8 cellular contexts compared by ENCODE assay signal in the genomic region with DNA sequence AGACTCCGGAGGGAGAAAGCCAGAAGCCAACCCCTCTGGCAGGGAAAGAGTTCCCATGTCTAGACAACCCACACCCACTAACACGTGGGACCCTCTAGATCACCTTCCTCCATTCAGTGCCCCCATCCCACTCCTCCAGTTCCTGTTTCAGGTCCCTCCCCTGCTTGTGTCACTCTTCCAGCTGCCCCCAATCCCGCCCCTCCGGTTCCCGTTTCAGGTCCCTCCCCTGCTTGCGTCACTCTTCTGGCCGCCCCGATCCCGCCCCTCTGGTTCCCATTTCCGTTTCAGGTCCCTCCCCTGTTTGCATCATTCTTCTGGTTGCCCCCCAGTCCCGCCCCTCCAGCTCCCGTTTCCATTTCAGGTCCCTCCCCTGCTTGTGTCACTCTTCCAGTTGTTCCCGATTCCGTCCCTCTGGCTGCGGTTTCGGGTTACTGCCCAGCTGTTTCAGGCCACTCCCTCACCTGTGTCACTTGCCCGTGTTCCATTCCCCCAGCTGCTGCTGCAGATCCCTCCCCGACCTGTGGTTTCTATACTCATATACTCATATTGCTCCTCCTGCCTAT.
DNase-seq lines count a peak whose midpoint lies in the region; ATAC-seq and TF ChIP-seq lines count a peak whose summit lies in the region.

No MANE protein-coding gene starts in this region.

- intact Hi-C loops in IMR-90 (cut with micrococcal nuclease) (no loop called here), PC-9 (cut with micrococcal nuclease; ENCODE audit: unreplicated experiment) (no loop called here)

- H2AK9ac ChIP-seq in IMR-90 (replicated peaks; ENCODE audit: low read depth, low read length, poor library complexity): no peak overlapping the region

- H3K36me3 Mint-ChIP-seq in nephron (ENCODE audit: low read depth): no peaks in the 10 kb centered on the region

- peak overlapping the region; percentile 90; the same call in 2 of the 3 replicates for H2BK15ac ChIP-seq in IMR-90 (ENCODE audit: low read depth, low read length)

- H4K5ac ChIP-seq in IMR-90 (ENCODE audit: low read depth, low read length): peak overlapping the region; percentile 81

- H2AFZ ChIP-seq in IMR-90 (replicated peaks; ENCODE audit: low read length, poor library complexity) (peak overlapping the region; percentile 93), PC-9 (peak overlapping the region; percentile 90)

- peak overlapping the region in 9 of 11 experiments; percentile 10 to 53 (median 40); a peak in 14 of 22 replicates for H3K27ac ChIP-seq in BLaER1 treated with 17β-estradiol and CSF1 and Interleukin-3, amounts not matched to agents 10 nM and 100 nM
- H3K27ac ChIP-seq in IMR-90 (ENCODE audit: insufficient read depth, low read length) (no peak overlapping the region), PC-9 (no peak overlapping the region)

- peak overlapping the region; percentile 66 for H3K18ac ChIP-seq in IMR-90 (ENCODE audit: low read depth, low read length)

- no peaks in the 10 kb centered on the region for H3K9me1 ChIP-seq in IMR-90 (ENCODE audit: insufficient read depth, low read length)

- dilution Hi-C loops in IMR-90 (cut with HindIII; ENCODE audit: low sequenced_read_pairs, unreplicated experiment): no loop called here

- ATAC-seq in GM21367 (IDR thresholded peaks at IDR 0.05; ENCODE audit: unreplicated experiment) (peak; percentile 91), IMR-90 (ENCODE audit: low read depth) (peak; percentile 97)

- H3K4me2 ChIP-seq in BLaER1 treated with 17β-estradiol and CSF1 and Interleukin-3, amounts not matched to agents 10 nM and 100 nM: peak overlapping the region; percentile 54 to 71 (median 64)
- peak overlapping the region; percentile 99 for H3K4me2 ChIP-seq in IMR-90 (ENCODE audit: low read depth, low read length)
- H3K4me2 ChIP-seq in PC-9: peak overlapping the region; percentile 86

- no TSS peak for BruUV-seq in IMR-90 (replicated peaks; lab: Mats Ljungman, UMichigan)
- no TSS peak for BruUV-seq in PC-9 (replicated peaks; lab: Mats Ljungman, UMichigan)

- no peaks in the 10 kb centered on the region for H3K79me2 ChIP-seq in PC-9 (ENCODE audit: low read depth)

- no peaks in the 10 kb centered on the region for H3K36me3 ChIP-seq in BLaER1 treated with 17β-estradiol and CSF1 and Interleukin-3, amounts not matched to agents 10 nM and 100 nM
- no peaks in the 10 kb centered on the region for H3K36me3 ChIP-seq in IMR-90 (ENCODE audit: control insufficient read depth, insufficient read depth, low read length)
- H3K36me3 ChIP-seq in PC-9 (ENCODE audit: low read depth): no peaks in the 10 kb centered on the region

- H3K4me3 Mint-ChIP-seq in nephron: peak overlapping the region; percentile 83 to 85 (median 84)

- in situ Hi-C loops in IMR-90 (cut with MboI; ENCODE audit: low sequenced_read_pairs): no loop called here

- H3K79me1 ChIP-seq in IMR-90 (ENCODE audit: low read depth in 1 of 2, low read length in 2 of 2): no peaks in the 10 kb centered on the region

- H3K9me3 ChIP-seq in BLaER1 treated with 17β-estradiol and CSF1 and Interleukin-3, amounts not matched to agents 10 nM and 100 nM (replicated peaks in 1 of 11): peaks cover 0 to 3% (median 0%) of the 10 kb centered on the region in 11 experiments; a peak in 1 of 22 replicates
- H3K9me3 ChIP-seq in IMR-90 (ENCODE audit: control insufficient read depth, insufficient read depth, low read length): no peaks in the 10 kb centered on the region
- no peaks in the 10 kb centered on the region for H3K9me3 ChIP-seq in PC-9 (ENCODE audit: insufficient read depth, low read depth)

- TF ChIP-seq CTCF in IMR-90 (conservative IDR thresholded peaks at IDR 0.05; ENCODE audit: low read depth, low read length) (no peak), PC-9 (conservative IDR thresholded peaks at IDR 0.05) (no peak), fibroblast of pulmonary artery (IDR thresholded peaks at IDR 0.05; ENCODE audit: low read length, missing control alignments) (no peak), nephron (IDR thresholded peaks at IDR 0.05; ENCODE audit: unreplicated experiment in 3 of 3) (peak in 1 of 3 experiments; percentile 10)

- peak overlapping the region; percentile 71 for H3K4ac ChIP-seq in IMR-90 (ENCODE audit: low read depth, low read length)

- 0 out of 2 replicates have a peak overlapping the region, but pooled peaks have one; percentile 57 for H2BK20ac ChIP-seq in IMR-90 (ENCODE audit: low read depth, low read length)

- no peaks in the 10 kb centered on the region for H4K20me1 ChIP-seq in BLaER1 treated with 17β-estradiol and CSF1 and Interleukin-3, amounts not matched to agents 10 nM and 100 nM
- H4K20me1 ChIP-seq in IMR-90 (ENCODE audit: insufficient read depth, low read length): no peaks in the 10 kb centered on the region
- H4K20me1 ChIP-seq in PC-9 (ENCODE audit: insufficient read depth): no peaks in the 10 kb centered on the region

- no peaks in the 10 kb centered on the region for H3K9me2 ChIP-seq in PC-9 (ENCODE audit: insufficient read depth)

- WGBS in IMR-90 (ENCODE audit: extremely low coverage in 2 of 2, insufficient read length in 1 of 2), 2 experiments: 24% methylated on average over 10 of the region's 18 CpGs; no CpG with 5 or more reads in 1 of the 2 experiments

- H2BK5ac ChIP-seq in IMR-90 (ENCODE audit: low read depth, low read length, poor library complexity, severe bottlenecking): no peak overlapping the region

- H3K4me1 ChIP-seq in BLaER1 treated with 17β-estradiol and CSF1 and Interleukin-3, amounts not matched to agents 10 nM and 100 nM: peaks cover 6 to 17% (median 10%) of the 10 kb centered on the region in 10 experiments; a peak in 16 of 20 replicates
- H3K4me1 ChIP-seq in IMR-90 (ENCODE audit: control insufficient read depth, insufficient read depth, low read length): no peaks in the 10 kb centered on the region
- no peaks in the 10 kb centered on the region; the same call in 1 of the 2 replicates for H3K4me1 ChIP-seq in PC-9 (replicated peaks; ENCODE audit: insufficient read depth)

- 0 out of 2 replicates have a peak overlapping the region, but pooled peaks have one; percentile 10 for H3K56ac ChIP-seq in IMR-90 (ENCODE audit: extremely low read depth, insufficient read depth, low read length)

- CTCF ChIA-PET in IMR-90 (lab: Yijun Ruan, JAX) (interaction anchor here (0.8 kb wide), 1 partner anchor 26 kb away, joined by 3 read pairs; no protein-coding TSS in a partner anchor), PC-9 (lab: Charles Lee) (interaction anchor here (0.8 to 1.3 kb wide), 2 partner anchors 26 to 226 kb away, joined by 3 read pairs; no protein-coding TSS in a partner anchor)

- peaks cover 16% of the 10 kb centered on the region for H3K4me1 Mint-ChIP-seq in nephron

- POLR2A ChIA-PET in IMR-90 (lab: Charles Lee; ENCODE audit: unreplicated experiment) (interaction anchor here (0.6 kb wide), 2 partner anchors 37 to 163 kb away, joined by 4 to 8 read pairs; no protein-coding TSS in a partner anchor), PC-9 (lab: Charles Lee; ENCODE audit: unreplicated experiment) (interaction anchor here (0.6 kb wide), 2 partner anchors 316 to 626 kb away, joined by 5 to 6 read pairs; no protein-coding TSS in a partner anchor)

- peak overlapping the region; percentile 87 for H3K14ac ChIP-seq in IMR-90 (replicated peaks; ENCODE audit: low read depth, low read length)

- H2AK5ac ChIP-seq in IMR-90 (ENCODE audit: low read depth, low read length): no peak overlapping the region

- H3K9ac ChIP-seq in BLaER1 treated with 17β-estradiol and CSF1 and Interleukin-3, amounts not matched to agents 10 nM and 100 nM: peak overlapping the region in 4 of 11 experiments; percentile 31 to 41 (median 38); a peak in 4 of 22 replicates
- no peak overlapping the region for H3K9ac ChIP-seq in IMR-90 (ENCODE audit: low read depth, low read length)

- no peak for TF ChIP-seq RAD21 in IMR-90 (IDR thresholded peaks at IDR 0.05; ENCODE audit: low read length)

- H2BK120ac ChIP-seq in IMR-90 (ENCODE audit: low read depth, low read length): no peak overlapping the region; the same call in 1 of the 2 replicates

- peak overlapping the region; percentile 74 to 90 (median 76) for H3K27ac Mint-ChIP-seq in nephron

- peak; percentile 82 for DNase-seq in IMR-90
- peak; percentile 84 to 85 for DNase-seq in PC-9
- peak; percentile 51 for DNase-seq in activated effector memory CD4-positive, alpha-beta T cell treated with Interleukin-2 at 50 U/mL for 16 hours
- peak; percentile 90 for DNase-seq in fibroblast of pulmonary artery (ENCODE audit: low read depth)
- peak; percentile 57 for DNase-seq in stimulated activated naive CD4-positive, alpha-beta T cell treated with Interleukin-2 at 50 U/mL for 16 hours (lab: John Stamatoyannopoulos, UW)

- H4K8ac ChIP-seq in IMR-90 (ENCODE audit: low read depth in 2 of 2, low read length in 2 of 2): peak overlapping the region; percentile 93 to 97

- no peaks in the 10 kb centered on the region for H3K27me3 ChIP-seq in BLaER1 treated with 17β-estradiol and CSF1 and Interleukin-3, amounts not matched to agents 10 nM and 100 nM
- H3K27me3 ChIP-seq in IMR-90 (ENCODE audit: control insufficient read depth, insufficient read depth, low read length) (peaks cover 2% of the 10 kb centered on the region), PC-9 (ENCODE audit: insufficient read depth, low read depth) (no peaks in the 10 kb centered on the region)

- H4K91ac ChIP-seq in IMR-90 (ENCODE audit: insufficient read depth, low read depth, low read length): peak overlapping the region; percentile 84; the same call in 1 of the 2 replicates

- peaks cover 3% of the 10 kb centered on the region for H3K9me3 Mint-ChIP-seq in nephron

- peak overlapping the region; percentile 39 to 58 (median 48) for H3K4me3 ChIP-seq in BLaER1 treated with 17β-estradiol and CSF1 and Interleukin-3, amounts not matched to agents 10 nM and 100 nM
- H3K4me3 ChIP-seq in IMR-90 (ENCODE audit: insufficient read depth, low read depth, low read length) (peak overlapping the region; percentile 48), PC-9 (peak overlapping the region; percentile 64), fibroblast of pulmonary artery (replicated peaks; ENCODE audit: low read depth, low read length) (peak overlapping the region; percentile 47)

- peaks cover 4% of the 10 kb centered on the region; the same call in 1 of the 2 replicates for H3F3A ChIP-seq in PC-9 (ENCODE audit: insufficient read depth, low read depth)

- H3K23ac ChIP-seq in IMR-90 (ENCODE audit: low read depth, low read length): no peak overlapping the region

- no peak for TF ChIP-seq POLR2A in IMR-90 (IDR thresholded peaks at IDR 0.05; ENCODE audit: low read depth, low read length)

- H3K27me3 Mint-ChIP-seq in nephron (ENCODE audit: low read depth): peaks cover 4% of the 10 kb centered on the region

TF ChIP-seq in IMR-90, 13 proteins besides CTCF, POLR2A, EP300 and RAD21:
- TF ChIP-seq MXI1 (IDR thresholded peaks at IDR 0.05; ENCODE audit: borderline replicate concordance, low read depth, low read length) (no peak), CEBPB (IDR thresholded peaks at IDR 0.05; ENCODE audit: low read depth, low read length) (peak; percentile 74), MAZ (IDR thresholded peaks at IDR 0.05; ENCODE audit: borderline replicate concordance, low read depth, low read length) (peak; percentile 25; the same call in 1 of the 2 replicates)

Comparison
In these comparisons a context has a peak if more than half of its experiments do, and no peak if none do; other contexts are left out.
1. H3K27ac ChIP-seq: peak in BLaER1 treated with 17β-estradiol and CSF1 and Interleukin-3, amounts not matched to agents 10 nM and 100 nM (9 of 11); none in IMR-90 (single experiment) and PC-9 (single experiment).
2. Peak in every context shown above with its lines, with median percentiles within 50 percentile points of each other: H3K4me2 ChIP-seq, H3K4me3 ChIP-seq and DNase-seq.